8 cellular contexts compared by ENCODE assay signal in genomic region chr12:31682136-31682962, GRCh38. TPM values are rescaled to one million over a fixed set of nuclear protein-coding genes. Genes with fewer than 3 reads are reported as not detected.
DNase-seq lines count a peak whose midpoint lies in the region; ATAC-seq, FAIRE-seq and TF ChIP-seq lines count a peak whose summit lies in the region.

No MANE protein-coding gene starts in this region.

- peaks cover 17% of the 10 kb centered on the region for H3K36me3 ChIP-seq in suprapubic skin

- FAIRE-seq in D721Med (lab: Jason Lieb, UNC) = peak; percentile 67

- H3K27ac Mint-ChIP-seq in natural killer cell treated with Interleukin-12 subunit alpha and Interleukin-12 subunit beta and Interleukin-15 and Interleukin-18, amount 100 ng/mL, for 72 hours = peak overlapping the region; percentile 24 to 82

- WGBS in suprapubic skin = 76% methylated on average over 10 of the region's 10 CpGs

- H3K4me1 Mint-ChIP-seq in natural killer cell treated with Interleukin-12 subunit alpha and Interleukin-12 subunit beta and Interleukin-15 and Interleukin-18, amount 100 ng/mL, for 72 hours (ENCODE audit: low read depth in 2 of 2) = peaks cover 9 to 10% of the 10 kb centered on the region in 2 donors

- H3K4me1 ChIP-seq in suprapubic skin = no peaks in the 10 kb centered on the region

- H3K4me3 ChIP-seq in epithelial cell of esophagus (ENCODE audit: low read length) = no peak overlapping the region
- no peak overlapping the region for H3K4me3 ChIP-seq in suprapubic skin

- H3K4me3 Mint-ChIP-seq in natural killer cell treated with Interleukin-12 subunit alpha and Interleukin-12 subunit beta and Interleukin-15 and Interleukin-18, amount 100 ng/mL, for 72 hours = peak overlapping the region; percentile 4

- TF ChIP-seq CTCF in D721Med (IDR thresholded peaks at IDR 0.05; ENCODE audit: insufficient read depth, missing control alignments) (peak; percentile 87), epithelial cell of esophagus (IDR thresholded peaks at IDR 0.05; ENCODE audit: insufficient read depth, low read depth, low read length, missing control alignments) (peak; percentile 81), suprapubic skin (IDR thresholded peaks at IDR 0.05) (peak; percentile 27 to 45)

- ATAC-seq in GM21526 (IDR thresholded peaks at IDR 0.05; ENCODE audit: low FRiP score, unreplicated experiment) = peak; percentile 68
- ATAC-seq in natural killer cell treated with Interleukin-12 subunit alpha and Interleukin-12 subunit beta and Interleukin-15 and Interleukin-18, amount 100 ng/mL, for 72 hours = peak; percentile 83 to 85

- H3K27me3 ChIP-seq in suprapubic skin = no peaks in the 10 kb centered on the region

- DNase-seq in D721Med (ENCODE audit: insufficient read length, low spot score) (peak; percentile 21), HuH-7 (ENCODE audit: low spot score) (peak; percentile 48), NOMO-1 treated with DMSO at 0.1 percent for 48 hours (lab: John Stamatoyannopoulos, UW; ENCODE audit: unreplicated experiment) (peak; percentile 79), epithelial cell of esophagus (ENCODE audit: low read depth) (peak; percentile 84), suprapubic skin (ENCODE audit: low spot score in 2 of 2) (no peak)
- peak; percentile 39 to 56 for DNase-seq in activated CD8-positive, alpha-beta memory T cell treated with anti-CD3 and anti-CD28 coated beads for 4 hours (ENCODE audit: low read depth in 2 of 2)
- DNase-seq in natural killer cell treated with Interleukin-12 subunit alpha and Interleukin-12 subunit beta and Interleukin-15 and Interleukin-18, amount 100 ng/mL, for 72 hours (ENCODE audit: low spot score) = peak; percentile 80

- peaks cover 5% of the 10 kb centered on the region for H3K9me3 Mint-ChIP-seq in natural killer cell treated with Interleukin-12 subunit alpha and Interleukin-12 subunit beta and Interleukin-15 and Interleukin-18, amount 100 ng/mL, for 72 hours

- H3K9me3 ChIP-seq in suprapubic skin = peaks cover 5% of the 10 kb centered on the region

- no peak overlapping the region for H3K27ac ChIP-seq in suprapubic skin

- no peaks in the 10 kb centered on the region for H3K27me3 Mint-ChIP-seq in natural killer cell treated with Interleukin-12 subunit alpha and Interleukin-12 subunit beta and Interleukin-15 and Interleukin-18, amount 100 ng/mL, for 72 hours

- TF ChIP-seq EP300 in suprapubic skin (IDR thresholded peaks at IDR 0.05) = no peak

- TF ChIP-seq POLR2A in suprapubic skin (IDR thresholded peaks at IDR 0.05) = no peak

- peaks cover 14% of the 10 kb centered on the region for H3K36me3 Mint-ChIP-seq in natural killer cell treated with Interleukin-12 subunit alpha and Interleukin-12 subunit beta and Interleukin-15 and Interleukin-18, amount 100 ng/mL, for 72 hours

RNA-seq across cellular contexts. Expression of gene ETFBKMT, which starts 22.9 kb away (rescaled TPM):
- total RNA-seq in natural killer cell treated with Interleukin-12 subunit alpha and Interleukin-12 subunit beta and Interleukin-15 and Interleukin-18, amount 100 ng/mL, for 72 hours = under 1 TPM; 0.69 to 0.89 TPM
- 1 to 10 TPM; 2.4 to 4.0 (median 2.7) TPM for total RNA-seq in suprapubic skin

RNA-seq across cellular contexts. Expression of gene AMN1, which starts 46.5 kb away (rescaled TPM):
- total RNA-seq in natural killer cell treated with Interleukin-12 subunit alpha and Interleukin-12 subunit beta and Interleukin-15 and Interleukin-18, amount 100 ng/mL, for 72 hours = 1 to 10 TPM; 2.9 to 3.6 TPM
- 10 to 100 TPM in 2 of 4 donors, 1 to 10 TPM in 2; 3.4 to 16.4 (median 10.5) TPM for total RNA-seq in suprapubic skin

Comparison
In these comparisons a context has a peak if more than half of its experiments do, and no peak if none do; other contexts are left out.
1. DNase-seq: peak in D721Med (single experiment), HuH-7 (single experiment), NOMO-1 treated with DMSO at 0.1 percent for 48 hours (single experiment), activated CD8-positive, alpha-beta memory T cell treated with anti-CD3 and anti-CD28 coated beads for 4 hours (2 of 2), epithelial cell of esophagus (single experiment) and natural killer cell treated with Interleukin-12 subunit alpha and Interleukin-12 subunit beta and Interleukin-15 and Interleukin-18, amount 100 ng/mL, for 72 hours (single experiment); none in suprapubic skin (0 of 2).
2. CTCF ChIP-seq: peak in every context shown above with its lines; median percentile 87 in D721Med; 81 in epithelial cell of esophagus; 36 in suprapubic skin.